Comparison of ENCODE assay signal across 15 cellular contexts in genomic region chr7:12357508-12357907, GRCh38. TPM values are rescaled to one million over a fixed set of nuclear protein-coding genes. Genes with fewer than 3 reads are reported as not detected.
A peak's percentile ranks its signal among the peaks of the same experiment; 100 is the strongest.
DNase-seq lines count a peak whose midpoint lies in the region; ATAC-seq and TF ChIP-seq lines count a peak whose summit lies in the region.
"Had no signal": no experiment of that assay in that cellular context is flagged by ENCODE, and none has a peak within 500 bp of the region (broad histone marks: within the 10 kb centered on the region; RNA-seq: fewer than 3 reads in every experiment).

No MANE protein-coding gene starts in this region.

- intact Hi-C loops in activated naive CD4-positive, alpha-beta T cell treated with anti-CD3 and anti-CD28 coated beads for 36 hours (cut with micrococcal nuclease): loop anchor here (1.0 kb wide), 1 partner anchor 290 kb away; no protein-coding TSS in a partner anchor
- intact Hi-C loops in CD14-positive monocyte (cut with micrococcal nuclease): no loop called here

- TF ChIP-seq CTCF in CD14-positive monocyte (IDR thresholded peaks at IDR 0.05): no peak

- no peaks in the 10 kb centered on the region for H3K36me3 Mint-ChIP-seq in activated naive CD4-positive, alpha-beta T cell treated with anti-CD3 and anti-CD28 coated beads for 36 hours (ENCODE audit: low read depth)
- no peaks in the 10 kb centered on the region for H3K36me3 Mint-ChIP-seq in CD14-positive monocyte
- H3K36me3 Mint-ChIP-seq: stimulated activated effector memory CD8-positive, alpha-beta T cell treated with anti-CD3 and anti-CD28 coated beads, Interleukin-12 subunit alpha, Interleukin-12 subunit beta, amount 100 ng/mL, for 72 hours had no signal

- peaks cover 4% of the 10 kb centered on the region for H3K27me3 Mint-ChIP-seq in activated naive CD4-positive, alpha-beta T cell treated with anti-CD3 and anti-CD28 coated beads for 36 hours (ENCODE audit: low read depth)
- H3K27me3 Mint-ChIP-seq in CD14-positive monocyte (ENCODE audit: low read depth in 3 of 3): no peaks in the 10 kb centered on the region

- DNase-seq in activated naive CD4-positive, alpha-beta T cell treated with anti-CD3 and anti-CD28 coated beads for 36 hours: no peak
- no peak for DNase-seq in epidermal melanocyte (ENCODE audit: insufficient read length, low spot score)
- DNase-seq in CD14-positive monocyte (ENCODE audit: low spot score): no peak
- no peak for DNase-seq in iPS-NIHi11 (ENCODE audit: low spot score)
- DNase-seq: activated CD4-positive, alpha-beta T cell treated with anti-CD3 and anti-CD28 coated beads, Interleukin-2, amount 50 U/mL, for 1 hour; GM23248; MG63; NCI-H510A; stimulated activated CD4-positive, alpha-beta T cell treated with anti-CD3 and anti-CD28 coated beads, Interleukin-2, amount 100 ng/mL, for 24 hours; uterus had no signal

- no peak overlapping the region for H3K27ac Mint-ChIP-seq in activated naive CD4-positive, alpha-beta T cell treated with anti-CD3 and anti-CD28 coated beads for 36 hours
- H3K27ac Mint-ChIP-seq in CD14-positive monocyte: no peak overlapping the region
- H3K27ac Mint-ChIP-seq: stimulated activated effector memory CD8-positive, alpha-beta T cell treated with anti-CD3 and anti-CD28 coated beads, Interleukin-12 subunit alpha, Interleukin-12 subunit beta, amount 100 ng/mL, for 72 hours had no signal

- H3K4me3 Mint-ChIP-seq in activated naive CD4-positive, alpha-beta T cell treated with anti-CD3 and anti-CD28 coated beads for 36 hours: no peak overlapping the region
- no peak overlapping the region for H3K4me3 Mint-ChIP-seq in CD14-positive monocyte
- H3K4me3 Mint-ChIP-seq: stimulated activated effector memory CD8-positive, alpha-beta T cell treated with anti-CD3 and anti-CD28 coated beads, Interleukin-12 subunit alpha, Interleukin-12 subunit beta, amount 100 ng/mL, for 72 hours had no signal

- no peaks in the 10 kb centered on the region for H3K9me3 Mint-ChIP-seq in activated naive CD4-positive, alpha-beta T cell treated with anti-CD3 and anti-CD28 coated beads for 36 hours
- peaks cover 0 to 2% (median 0%) of the 10 kb centered on the region in 7 donors for H3K9me3 Mint-ChIP-seq in CD14-positive monocyte
- H3K9me3 Mint-ChIP-seq: stimulated activated effector memory CD8-positive, alpha-beta T cell treated with anti-CD3 and anti-CD28 coated beads, Interleukin-12 subunit alpha, Interleukin-12 subunit beta, amount 100 ng/mL, for 72 hours had no signal

- CTCF ChIA-PET in activated naive CD4-positive, alpha-beta T cell treated with anti-CD3 and anti-CD28 coated beads for 36 hours (lab: Charles Lee): interaction anchor here (0.6 kb wide), 1 partner anchor 101 kb away, joined by 3 read pairs; no protein-coding TSS in a partner anchor

- ATAC-seq in GM18498 (IDR thresholded peaks at IDR 0.05; ENCODE audit: unreplicated experiment): peak; percentile 87
- ATAC-seq in GM19455 (IDR thresholded peaks at IDR 0.05; ENCODE audit: unreplicated experiment): peak; percentile 71
- ATAC-seq in HG02870 (IDR thresholded peaks at IDR 0.05; ENCODE audit: unreplicated experiment): peak; percentile 94
- peak; percentile 96 for ATAC-seq in HG03565 (IDR thresholded peaks at IDR 0.05; ENCODE audit: unreplicated experiment)
- ATAC-seq: stimulated activated effector memory CD8-positive, alpha-beta T cell treated with anti-CD3 and anti-CD28 coated beads, Interleukin-12 subunit alpha, Interleukin-12 subunit beta, amount 100 ng/mL, for 72 hours had no signal

- no peaks in the 10 kb centered on the region for H3K4me1 Mint-ChIP-seq in activated naive CD4-positive, alpha-beta T cell treated with anti-CD3 and anti-CD28 coated beads for 36 hours (ENCODE audit: low read depth)
- no peaks in the 10 kb centered on the region for H3K4me1 Mint-ChIP-seq in CD14-positive monocyte
- H3K4me1 Mint-ChIP-seq: stimulated activated effector memory CD8-positive, alpha-beta T cell treated with anti-CD3 and anti-CD28 coated beads, Interleukin-12 subunit alpha, Interleukin-12 subunit beta, amount 100 ng/mL, for 72 hours had no signal

RNA-seq across cellular contexts. Expression of gene VWDE, which starts 46.2 kb away (rescaled TPM):
- 1 to 10 TPM; 1.5 to 1.9 TPM for total RNA-seq in activated naive CD4-positive, alpha-beta T cell treated with anti-CD3 and anti-CD28 coated beads for 36 hours
- not detected for polyA plus RNA-seq in CD14-positive monocyte
- total RNA-seq: GM23248 had no signal
- polyA plus RNA-seq: GM23248 had no signal
